Comparison of ENCODE assay signal across 8 cellular contexts in the genomic region with DNA sequence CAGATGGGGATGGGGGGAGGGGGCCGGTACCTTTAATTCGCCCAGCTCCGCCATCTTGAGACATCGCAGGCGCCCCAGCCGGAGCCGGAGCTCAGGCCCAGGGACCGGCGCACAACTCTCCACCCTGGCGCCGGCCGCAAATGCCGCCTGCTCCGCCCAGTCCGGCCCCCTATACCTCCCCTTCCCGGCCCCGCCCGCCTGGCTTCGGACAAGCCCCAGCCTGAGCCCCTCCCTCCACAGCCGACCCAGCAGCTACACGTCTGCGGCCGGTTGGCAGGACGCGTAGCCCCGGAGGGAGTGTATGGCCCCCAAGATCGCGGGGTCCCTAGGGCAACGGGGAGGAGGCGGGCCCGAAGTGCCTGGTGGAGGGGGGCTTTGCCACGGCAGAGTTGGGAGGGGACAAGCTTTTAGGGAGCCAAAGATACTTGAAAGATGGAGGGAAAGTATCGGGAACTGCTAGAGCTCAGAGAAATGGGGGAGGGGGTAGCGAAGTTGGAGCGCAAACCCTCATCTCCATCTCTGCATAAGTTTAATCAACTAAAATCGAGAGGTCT. TPM values are rescaled to one million over a fixed set of nuclear protein-coding genes. Genes with fewer than 3 reads are reported as not detected.
DNase-seq lines count a peak whose midpoint lies in the region; ATAC-seq lines count a peak whose summit lies in the region.

A gene (minus strand): TSS at position 145 of the 554 bp plus-strand sequence. CDS start 91 bp downstream, at position 54.

- H2AK5ac ChIP-seq in mesenchymal stem cell (ENCODE audit: low read length, severe bottlenecking) = peak within 1 kb of the TSS; percentile 13

- peak within 1 kb of the TSS; percentile 87 for H3K4me2 ChIP-seq in mesenchymal stem cell (ENCODE audit: low read length, poor library complexity, severe bottlenecking)

- peaks cover 27% of the 10 kb centered on the region for H3K79me1 ChIP-seq in mesenchymal stem cell (replicated peaks; ENCODE audit: low read length, poor library complexity, severe bottlenecking)

- peaks cover 8% of the 10 kb centered on the region for H3K4me1 ChIP-seq in effector memory CD4-positive, alpha-beta T cell (ENCODE audit: control insufficient read depth, insufficient read depth, low read length, poor library complexity, severe bottlenecking)
- peaks cover 11% of the 10 kb centered on the region for H3K4me1 ChIP-seq in mesenchymal stem cell (ENCODE audit: control insufficient read depth, insufficient read depth, low read depth, low read length)

- peak within 1 kb of the TSS; percentile 97 for H4K8ac ChIP-seq in mesenchymal stem cell (ENCODE audit: low read length)

- no peaks in the 10 kb centered on the region for H3K9me3 ChIP-seq in effector memory CD4-positive, alpha-beta T cell (ENCODE audit: control insufficient read depth, low read length)
- no peaks in the 10 kb centered on the region for H3K9me3 ChIP-seq in mesenchymal stem cell (ENCODE audit: control insufficient read depth, low read length)

- under 1% methylated on average over 25 of the region's 36 CpGs for WGBS in mesenchymal stem cell

- peak within 1 kb of the TSS; percentile 83 for H2BK120ac ChIP-seq in mesenchymal stem cell (ENCODE audit: low read depth, low read length)

- peak within 1 kb of the TSS; percentile 97 for H2BK5ac ChIP-seq in mesenchymal stem cell (ENCODE audit: low read depth, low read length, poor library complexity, severe bottlenecking)

- H3K18ac ChIP-seq in mesenchymal stem cell (ENCODE audit: low read depth in 1 of 2, low read length in 2 of 2) = peak within 1 kb of the TSS; percentile 86 to 98

- peak within 1 kb of the TSS in 1 of 2 experiments; percentile 23 for H3K23ac ChIP-seq in mesenchymal stem cell (ENCODE audit: low read length in 2 of 2)

- peak within 1 kb of the TSS; percentile 90 for H4K91ac ChIP-seq in mesenchymal stem cell (ENCODE audit: low read length)

- H3K4ac ChIP-seq in mesenchymal stem cell (ENCODE audit: low read depth in 1 of 2, low read length in 2 of 2) = peak within 1 kb of the TSS; percentile 28 to 85

- peak within 1 kb of the TSS; percentile 78 for H3K27ac ChIP-seq in effector memory CD4-positive, alpha-beta T cell (ENCODE audit: insufficient read depth, low read length, poor library complexity, severe bottlenecking)
- peak within 1 kb of the TSS; percentile 95 for H3K27ac ChIP-seq in mesenchymal stem cell (ENCODE audit: low read length, poor library complexity, severe bottlenecking)

- H3K4me3 ChIP-seq in effector memory CD4-positive, alpha-beta T cell (ENCODE audit: insufficient read depth, low read depth, low read length, poor library complexity, severe bottlenecking) = peak within 1 kb of the TSS; percentile 99
- H3K4me3 ChIP-seq in mesenchymal stem cell (ENCODE audit: insufficient read depth in 1 of 2, low read depth in 1 of 2, low read length in 2 of 2) = peak within 1 kb of the TSS; percentile 94 to 95

- H3K14ac ChIP-seq in mesenchymal stem cell (ENCODE audit: low read length in 2 of 2) = peak within 1 kb of the TSS in 1 of 2 experiments; percentile 92

- peak; percentile 63 for ATAC-seq in GM19468 (IDR thresholded peaks at IDR 0.05; ENCODE audit: extremely low read depth, unreplicated experiment)

- peak within 1 kb of the TSS; percentile 95 for H3K9ac ChIP-seq in mesenchymal stem cell (ENCODE audit: low read length)

- H3K27me3 ChIP-seq in effector memory CD4-positive, alpha-beta T cell (replicated peaks; ENCODE audit: control insufficient read depth, insufficient read depth, low read length, poor library complexity, severe bottlenecking) = no peaks in the 10 kb centered on the region
- H3K27me3 ChIP-seq in mesenchymal stem cell (ENCODE audit: control insufficient read depth in 1 of 2, insufficient read depth in 1 of 2, low read length in 2 of 2) = no peaks in the 10 kb centered on the region

- H2BK12ac ChIP-seq in mesenchymal stem cell (ENCODE audit: low read length in 2 of 2) = peak within 1 kb of the TSS in 1 of 2 experiments; percentile 87

- peak within 1 kb of the TSS; percentile 91 for H2BK15ac ChIP-seq in mesenchymal stem cell (ENCODE audit: low read depth, poor library complexity, severe bottlenecking)

- peak within 1 kb of the TSS; percentile 75 for H2AFZ ChIP-seq in mesenchymal stem cell (ENCODE audit: low read depth, low read length)

- DNase-seq in CMK (ENCODE audit: low read depth) = peak; percentile 81
- peak; percentile 57 for DNase-seq in HS-5 (ENCODE audit: low read depth)
- peak; percentile 34 for DNase-seq in NK-92 (lab: John Stamatoyannopoulos, UW; ENCODE audit: unreplicated experiment)
- DNase-seq in activated CD8-positive, alpha-beta memory T cell treated with anti-CD3 and anti-CD28 coated beads for 4 hours (ENCODE audit: low read depth in 2 of 2) = peak; percentile 59 to 68
- peak; percentile 62 to 77 (median 75) for DNase-seq in effector memory CD4-positive, alpha-beta T cell
- DNase-seq in mesenchymal stem cell = peak; percentile 97
- DNase-seq in stimulated activated CD8-positive, alpha-beta memory T cell treated with anti-CD3 and anti-CD28 coated beads, Interleukin-12 subunit alpha, Interleukin-12 subunit beta, amount 100 ng/mL, for 24 hours (ENCODE audit: extremely low read depth) = peak; percentile 76

- peaks cover 9% of the 10 kb centered on the region for H3K36me3 ChIP-seq in effector memory CD4-positive, alpha-beta T cell (ENCODE audit: control insufficient read depth, insufficient read depth, low read length)
- H3K36me3 ChIP-seq in mesenchymal stem cell (ENCODE audit: control insufficient read depth in 1 of 2, insufficient read depth in 2 of 2, low read depth in 1 of 2, low read length in 2 of 2) = peaks cover 31 to 33% of the 10 kb centered on the region in 2 experiments

RNA-seq across cellular contexts. Expression of the gene that starts here (rescaled TPM):
- 70.7 TPM for polyA plus RNA-seq in mesenchymal stem cell (2013, experiment 1 of 2)
- 66.4 TPM for polyA plus RNA-seq in mesenchymal stem cell (2013, experiment 2 of 2)

Comparison
In these comparisons a context has a peak if more than half of its experiments do, and no peak if none do; other contexts are left out.
1. Peak in every context shown above with its lines: DNase-seq, ATAC-seq, H3K4me3 ChIP-seq and H3K27ac ChIP-seq.
2. DNase-seq: peak in every context shown above with its lines; median percentile 97 in mesenchymal stem cell; 81 in CMK; 76 in stimulated activated CD8-positive, alpha-beta memory T cell treated with anti-CD3 and anti-CD28 coated beads, Interleukin-12 subunit alpha, Interleukin-12 subunit beta, amount 100 ng/mL, for 24 hours; 75 in effector memory CD4-positive, alpha-beta T cell; 64 in activated CD8-positive, alpha-beta memory T cell treated with anti-CD3 and anti-CD28 coated beads for 4 hours; 57 in HS-5; 34 in NK-92.